21 cellular contexts compared by ENCODE assay signal in genomic region chr19:56083668-56084067, GRCh38.
"Had no signal": no experiment of that assay in that cellular context is flagged by ENCODE, and none has a peak within 500 bp of the region (broad histone marks: within the 10 kb centered on the region; RNA-seq: fewer than 3 reads in every experiment).

No MANE protein-coding gene starts in this region.

- H3K36me3 ChIP-seq: neural progenitor cell had no signal

- FAIRE-seq: kidney had no signal

- ATAC-seq: activated CD8-positive, alpha-beta T cell treated with anti-CD3 and anti-CD28 coated beads, Interleukin-2, amount 10 ng/mL, durations not matched to agents 7 days and 5 days; foreskin keratinocyte; left lobe of liver; naive thymus-derived CD4-positive, alpha-beta T cell had no signal

- DNase-seq: activated CD4-positive, alpha-beta T cell treated with anti-CD3 and anti-CD28 coated beads, Interleukin-2, amount 10 ng/mL, durations not matched to agents 7 days and 5 days; activated CD4-positive, CD25-positive, alpha-beta regulatory T cell treated with anti-CD3 and anti-CD28 coated beads, Interleukin-2, amount 50 U/mL, for 72 hours; activated CD8-positive, alpha-beta T cell treated with anti-CD3 and anti-CD28 coated beads, Interleukin-2, amount 10 ng/mL, durations not matched to agents 7 days and 5 days; activated gamma-delta T cell; aorta; effector CD4-positive, alpha-beta T cell; foreskin keratinocyte; kidney; naive thymus-derived CD4-positive, alpha-beta T cell; stimulated activated CD4-positive, alpha-beta T cell treated with anti-CD3 and anti-CD28 coated beads, Interleukin-4, amount 100 ng/mL, for 1 hour; stimulated activated naive CD4-positive, alpha-beta T cell; testis; trophoblast cell had no signal

- H3K4me3 ChIP-seq: lung, neural progenitor cell, prostate gland, testis had no signal

- H3K27me3 ChIP-seq: testis had no signal

- H3K9me3 Mint-ChIP-seq: activated CD4-positive, alpha-beta T cell treated with anti-CD3 and anti-CD28 coated beads, Interleukin-2, amount 10 ng/mL, durations not matched to agents 7 days and 5 days; activated naive CD4-positive, alpha-beta T cell treated with anti-CD3 and anti-CD28 coated beads, Interleukin-2, amount 50 U/mL, for 24 hours; activated T-helper 1 cell treated with anti-CD3 and anti-CD28 coated beads, Interleukin-12 subunit alpha, Interleukin-12 subunit beta, Interleukin-2, Interleukin-4 antibody, amounts not matched to agents 30 ng/mL and 10 ng/mL and 1 ng/mL, durations not matched to agents 14 hours and 24 hours and 36 hours; brain; dendritic cell treated with granulocyte-macrophage colony-stimulating factor and Interleukin-4, amounts not matched to agents 40 ng/mL and 50 ng/mL, for 4 days; neural progenitor cell had no signal

- H3K27ac Mint-ChIP-seq: activated CD4-positive, alpha-beta T cell treated with anti-CD3 and anti-CD28 coated beads, Interleukin-2, amount 10 ng/mL, durations not matched to agents 7 days and 5 days; activated CD8-positive, alpha-beta T cell treated with anti-CD3 and anti-CD28 coated beads, Interleukin-2, amount 10 ng/mL, durations not matched to agents 7 days and 5 days; activated naive CD4-positive, alpha-beta T cell treated with anti-CD3 and anti-CD28 coated beads, Interleukin-2, amount 50 U/mL, for 24 hours; activated T-helper 1 cell treated with anti-CD3 and anti-CD28 coated beads, Interleukin-12 subunit alpha, Interleukin-12 subunit beta, Interleukin-2, Interleukin-4 antibody, amounts not matched to agents 30 ng/mL and 10 ng/mL and 1 ng/mL, durations not matched to agents 14 hours and 24 hours and 36 hours; brain; dendritic cell treated with granulocyte-macrophage colony-stimulating factor and Interleukin-4, amounts not matched to agents 40 ng/mL and 50 ng/mL, for 4 days; naive thymus-derived CD4-positive, alpha-beta T cell; neural progenitor cell had no signal

- H3K4me3 Mint-ChIP-seq: activated CD4-positive, alpha-beta T cell treated with anti-CD3 and anti-CD28 coated beads, Interleukin-2, amount 10 ng/mL, durations not matched to agents 7 days and 5 days; activated CD8-positive, alpha-beta T cell treated with anti-CD3 and anti-CD28 coated beads, Interleukin-2, amount 10 ng/mL, durations not matched to agents 7 days and 5 days; activated naive CD4-positive, alpha-beta T cell treated with anti-CD3 and anti-CD28 coated beads, Interleukin-2, amount 50 U/mL, for 24 hours; activated T-helper 1 cell treated with anti-CD3 and anti-CD28 coated beads, Interleukin-12 subunit alpha, Interleukin-12 subunit beta, Interleukin-2, Interleukin-4 antibody, amounts not matched to agents 30 ng/mL and 10 ng/mL and 1 ng/mL, durations not matched to agents 14 hours and 24 hours and 36 hours; brain; dendritic cell treated with granulocyte-macrophage colony-stimulating factor and Interleukin-4, amounts not matched to agents 40 ng/mL and 50 ng/mL, for 4 days; naive thymus-derived CD4-positive, alpha-beta T cell had no signal

- H3K36me3 Mint-ChIP-seq: activated naive CD4-positive, alpha-beta T cell treated with anti-CD3 and anti-CD28 coated beads, Interleukin-2, amount 50 U/mL, for 24 hours; neural progenitor cell had no signal
